Comparison of ENCODE assay signal across 17 cellular contexts in the genomic region with DNA sequence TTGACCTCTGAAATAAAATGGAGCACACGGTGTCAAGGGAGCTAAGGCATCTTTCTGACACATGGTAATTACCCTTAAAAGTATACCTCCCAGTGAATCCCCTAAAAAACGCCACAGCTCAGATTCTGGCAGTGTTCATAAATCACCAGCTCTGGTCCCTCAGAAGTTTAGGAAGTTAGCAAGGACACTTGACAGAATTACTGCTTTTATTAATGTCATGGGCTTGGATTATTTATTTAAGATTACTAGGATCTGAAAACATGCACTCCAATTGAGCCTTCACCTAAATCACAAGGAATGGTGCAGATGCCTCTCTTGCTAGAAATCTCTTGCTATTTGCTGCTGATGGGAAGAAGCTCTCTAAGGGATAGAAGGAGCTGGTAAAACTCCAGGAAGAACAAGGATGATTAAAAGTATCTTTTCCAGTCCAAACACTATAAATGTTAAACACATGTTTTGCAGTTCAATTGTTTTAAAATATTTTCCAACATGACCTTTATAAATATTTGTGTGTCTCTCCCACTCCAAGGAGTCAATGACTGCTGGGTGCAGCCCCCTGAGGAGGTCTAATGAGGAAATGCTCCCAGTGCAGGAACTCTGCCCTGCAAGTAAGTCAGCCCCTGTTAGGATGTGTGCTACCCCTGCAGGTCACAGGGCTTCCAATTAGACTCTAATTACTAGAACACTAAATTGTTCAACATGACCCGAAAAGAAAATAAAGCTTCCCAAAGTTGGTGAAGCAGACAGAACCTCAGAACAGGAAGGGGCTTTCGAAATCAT.
"Had no signal": no experiment of that assay in that cellular context is flagged by ENCODE, and none has a peak within 500 bp of the region (broad histone marks: within the 10 kb centered on the region; RNA-seq: fewer than 3 reads in every experiment).

No MANE protein-coding gene starts in this region.

- ATAC-seq: heart left ventricle; lower lobe of right lung; pancreas; stimulated activated effector memory CD8-positive, alpha-beta T cell treated with anti-CD3 and anti-CD28 coated beads, Interleukin-12 subunit alpha, Interleukin-12 subunit beta, amount 100 ng/mL, for 72 hours had no signal

- H3K9me3 ChIP-seq: heart left ventricle, lower lobe of right lung, pancreas had no signal

- H3K4me2 ChIP-seq: neural progenitor cell had no signal

- H3K4me1 Mint-ChIP-seq: central memory CD8-positive, alpha-beta T cell; immature natural killer cell; neural progenitor cell; stimulated activated effector memory CD8-positive, alpha-beta T cell treated with anti-CD3 and anti-CD28 coated beads, Interleukin-12 subunit alpha, Interleukin-12 subunit beta, amount 100 ng/mL, for 72 hours had no signal

- H3K4me3 ChIP-seq: coronary artery, heart left ventricle, lower lobe of right lung, neural progenitor cell, pancreas had no signal

- H3K27ac Mint-ChIP-seq: immature natural killer cell; neural progenitor cell; stimulated activated effector memory CD8-positive, alpha-beta T cell treated with anti-CD3 and anti-CD28 coated beads, Interleukin-12 subunit alpha, Interleukin-12 subunit beta, amount 100 ng/mL, for 72 hours had no signal

- H3K27me3 Mint-ChIP-seq: central memory CD8-positive, alpha-beta T cell had no signal

- H3K4me3 Mint-ChIP-seq: central memory CD8-positive, alpha-beta T cell; immature natural killer cell; neural progenitor cell; stimulated activated effector memory CD8-positive, alpha-beta T cell treated with anti-CD3 and anti-CD28 coated beads, Interleukin-12 subunit alpha, Interleukin-12 subunit beta, amount 100 ng/mL, for 72 hours had no signal

- H3K27ac ChIP-seq: brain microvascular endothelial cell, coronary artery, heart left ventricle, lower lobe of right lung, neural progenitor cell, pancreas had no signal

- H2AFZ ChIP-seq: neural progenitor cell had no signal

- H3K36me3 ChIP-seq: brain microvascular endothelial cell, heart left ventricle, lower lobe of right lung, neural progenitor cell, pancreas had no signal

- H3K36me3 Mint-ChIP-seq: immature natural killer cell; neural progenitor cell; stimulated activated effector memory CD8-positive, alpha-beta T cell treated with anti-CD3 and anti-CD28 coated beads, Interleukin-12 subunit alpha, Interleukin-12 subunit beta, amount 100 ng/mL, for 72 hours had no signal

- H3K27me3 ChIP-seq: brain microvascular endothelial cell, heart left ventricle, neural progenitor cell, pancreas had no signal

- H3K4me1 ChIP-seq: heart left ventricle, lower lobe of right lung, pancreas had no signal

- H3K9ac ChIP-seq: neural progenitor cell had no signal

- DNase-seq: activated CD4-positive, alpha-beta T cell treated with anti-CD3 and anti-CD28 coated beads, Interleukin-2, amount 50 U/mL, for 4 hours; activated CD4-positive, CD25-positive, alpha-beta regulatory T cell treated with anti-CD3 and anti-CD28 coated beads, Interleukin-2, amount 50 U/mL, for 72 hours; activated naive CD4-positive, alpha-beta T cell treated with Interleukin-2 at 50 U/mL for 16 hours; activated T-cell treated with anti-CD3 and anti-CD28 coated beads for 4 hours; anterior cingulate cortex; brain microvascular endothelial cell; effector CD4-positive, alpha-beta T cell; foreskin melanocyte; heart left ventricle; immature natural killer cell; lower lobe of right lung; pancreas; stimulated activated CD4-positive, alpha-beta T cell treated with anti-CD3 and anti-CD28 coated beads, Interleukin-12 subunit alpha, Interleukin-12 subunit beta, amount 100 ng/mL, for 4 hours had no signal
